11 cellular contexts compared by ENCODE assay signal in the genomic region with DNA sequence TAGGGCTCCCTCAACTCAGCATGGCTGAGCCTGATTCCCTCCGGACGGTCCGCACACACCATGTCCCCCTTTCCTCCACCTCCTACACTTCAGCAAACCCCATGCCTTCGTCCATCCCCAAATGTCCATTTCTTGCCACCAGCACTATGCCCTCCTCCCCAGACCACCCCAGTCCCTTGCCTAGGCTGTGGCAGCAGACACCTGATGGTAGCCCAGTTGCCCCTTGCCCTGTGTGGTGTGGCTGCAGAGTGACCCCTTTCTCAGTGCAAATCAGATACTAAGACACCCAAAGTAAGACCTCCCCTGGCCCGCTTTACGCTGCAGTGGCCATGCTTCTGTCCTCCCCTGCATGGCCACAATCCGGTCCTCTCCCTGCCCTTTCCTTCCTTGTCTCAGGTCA. TPM values are rescaled to one million over a fixed set of nuclear protein-coding genes. Genes with fewer than 3 reads are reported as not detected.
"Had no signal": no experiment of that assay in that cellular context is flagged by ENCODE, and none has a peak within 500 bp of the region (broad histone marks: within the 10 kb centered on the region; RNA-seq: fewer than 3 reads in every experiment).

No MANE protein-coding gene starts in this region.

- H3K27ac ChIP-seq: dorsolateral prefrontal cortex, pancreas had no signal

- ATAC-seq: activated CD4-positive, CD25-positive, alpha-beta regulatory T cell treated with anti-CD3 and anti-CD28 coated beads, Interleukin-2, amount 50 U/mL, for 24 hours; pancreas had no signal

- H3K4me3 ChIP-seq: dorsolateral prefrontal cortex, esophagus muscularis mucosa, pancreas had no signal

- H3K4me1 ChIP-seq: pancreas had no signal

- DNase-seq: activated CD4-positive, alpha-beta T cell treated with anti-CD3 and anti-CD28 coated beads, Interleukin-2, amount 50 U/mL, for 1 hour; activated CD8-positive, alpha-beta memory T cell treated with anti-CD3 and anti-CD28 coated beads for 24 hours; activated naive CD4-positive, alpha-beta T cell treated with anti-CD3 and anti-CD28 coated beads, Interleukin-2, amount 10 ng/mL, durations not matched to agents 7 days and 5 days; glutamatergic neuron; kidney glomerular epithelial cell; pancreas; small intestine had no signal

- H3K27me3 ChIP-seq: dorsolateral prefrontal cortex, esophagus muscularis mucosa, pancreas had no signal

- H3K9me3 ChIP-seq: esophagus muscularis mucosa, pancreas had no signal

- H3K36me3 ChIP-seq: esophagus muscularis mucosa, pancreas had no signal

RNA-seq across cellular contexts. Expression of gene CD93, which starts 34.1 kb away (rescaled TPM):
- total RNA-seq: SK-MEL-5 had no signal
